14 cellular contexts compared by ENCODE assay signal in the genomic region with DNA sequence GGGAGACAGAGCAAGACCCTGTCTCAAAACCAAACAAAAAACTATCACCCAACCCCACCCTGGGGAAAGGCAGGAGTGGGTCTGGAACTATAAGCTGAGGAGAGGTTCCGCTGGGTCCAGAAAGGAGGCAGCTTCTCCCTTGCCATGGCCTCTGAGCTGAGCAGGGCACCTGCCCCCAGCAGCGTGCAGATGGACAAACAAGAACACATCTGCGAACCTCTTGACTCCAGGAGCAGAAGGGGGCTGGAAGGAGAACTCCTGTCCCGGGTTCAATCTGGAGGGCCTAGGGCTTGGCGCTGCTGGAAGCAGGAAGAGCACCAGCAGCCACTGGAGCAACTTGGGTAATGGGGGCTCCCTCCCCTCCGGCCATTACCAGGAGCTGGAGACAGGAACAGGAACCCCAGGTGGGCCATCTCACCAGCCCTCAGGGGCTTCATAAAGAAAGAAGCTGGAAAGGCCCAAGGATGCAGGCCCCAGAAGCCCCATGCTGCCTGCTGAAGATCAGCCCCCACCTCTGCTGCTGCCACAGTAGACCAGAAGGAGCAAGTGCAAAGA. TPM values are rescaled to one million over a fixed set of nuclear protein-coding genes. Genes with fewer than 3 reads are reported as not detected.
DNase-seq lines count a peak whose midpoint lies in the region; ATAC-seq and TF ChIP-seq lines count a peak whose summit lies in the region.
"Had no signal": no experiment of that assay in that cellular context is flagged by ENCODE, and none has a peak within 500 bp of the region (broad histone marks: within the 10 kb centered on the region; RNA-seq: fewer than 3 reads in every experiment).

No MANE protein-coding gene starts in this region.

- H3K4me3 Mint-ChIP-seq in MCF 10A (ENCODE audit: unreplicated experiment) (no peak overlapping the region), osteocyte (ENCODE audit: unreplicated experiment) (no peak overlapping the region)
- H3K4me3 Mint-ChIP-seq: CD4-positive, alpha-beta T cell had no signal

- POLR2A ChIA-PET in MCF 10A (lab: Yijun Ruan, JAX), result interaction anchor here (0.7 to 2.1 kb wide), 3 partner anchors 14 to 20 kb away, joined by 3 to 7 read pairs (median 3); no protein-coding TSS in a partner anchor

- H3K27me3 ChIP-seq in mammary epithelial cell (ENCODE audit: insufficient read depth, low read length) (no peaks in the 10 kb centered on the region), RWPE2 (ENCODE audit: insufficient read depth, poor library complexity, severe bottlenecking) (no peaks in the 10 kb centered on the region), hepatocyte (no peaks in the 10 kb centered on the region), spleen (replicated peaks in 1 of 7) (no peaks in the 10 kb centered on the region)

- H3K27ac Mint-ChIP-seq in MCF 10A (ENCODE audit: low read depth, unreplicated experiment) (no peak overlapping the region), osteocyte (ENCODE audit: unreplicated experiment) (no peak overlapping the region)
- H3K27ac Mint-ChIP-seq: CD4-positive, alpha-beta T cell had no signal

- no peaks in the 10 kb centered on the region for H4K20me1 ChIP-seq in mammary epithelial cell (ENCODE audit: insufficient read depth, low read length)
- no peaks in the 10 kb centered on the region for H4K20me1 ChIP-seq in hepatocyte (ENCODE audit: insufficient read depth, poor library complexity, severe bottlenecking)
- H4K20me1 ChIP-seq: BLaER1 treated with 17β-estradiol and CSF1 and Interleukin-3, amounts not matched to agents 10 nM and 100 nM had no signal

- intact Hi-C loops in mammary epithelial cell (cut with micrococcal nuclease) (no loop called here), MCF 10A (cut with micrococcal nuclease) (no loop called here), spleen (cut with DNase I; ENCODE audit: low total_unique reads) (no loop called here), posterior vena cava (cut with DNase I) (no loop called here)

- no peak overlapping the region for H3K4me2 ChIP-seq in mammary epithelial cell (ENCODE audit: insufficient read depth, low read depth, low read length)
- no peak overlapping the region for H3K4me2 ChIP-seq in hepatocyte

- H2AFZ ChIP-seq in mammary epithelial cell (ENCODE audit: low read depth, low read length) (peak overlapping the region; percentile 8), hepatocyte (no peak overlapping the region)
- H2AFZ ChIP-seq: GM23248 had no signal

- no peaks in the 10 kb centered on the region for H3K27me3 Mint-ChIP-seq in MCF 10A (ENCODE audit: insufficient read depth, unreplicated experiment)
- H3K27me3 Mint-ChIP-seq in osteocyte (ENCODE audit: unreplicated experiment), result no peaks in the 10 kb centered on the region
- H3K27me3 Mint-ChIP-seq: CD4-positive, alpha-beta T cell had no signal

- H3K9me3 ChIP-seq in mammary epithelial cell (replicated peaks; ENCODE audit: insufficient read depth, low read length) (no peaks in the 10 kb centered on the region), RWPE2 (ENCODE audit: severe bottlenecking) (peaks cover 2% of the 10 kb centered on the region), hepatocyte (ENCODE audit: low read depth) (no peaks in the 10 kb centered on the region), spleen (no peaks in the 10 kb centered on the region)

- H3K4me1 ChIP-seq in mammary epithelial cell (ENCODE audit: insufficient read depth, low read length) (peaks cover 38% of the 10 kb centered on the region), RWPE2 (ENCODE audit: insufficient read depth, poor library complexity, severe bottlenecking) (peaks cover 25% of the 10 kb centered on the region), hepatocyte (ENCODE audit: insufficient read depth) (no peaks in the 10 kb centered on the region), spleen (peaks cover 7 to 24% (median 17%) of the 10 kb centered on the region in 6 donors)

- H3K36me3 ChIP-seq in mammary epithelial cell (ENCODE audit: insufficient read depth, low read length), result no peaks in the 10 kb centered on the region
- H3K36me3 ChIP-seq in RWPE2 (ENCODE audit: low read depth), result no peaks in the 10 kb centered on the region
- no peaks in the 10 kb centered on the region for H3K36me3 ChIP-seq in hepatocyte (replicated peaks; ENCODE audit: insufficient read depth, low read depth)
- H3K36me3 ChIP-seq in spleen, result no peaks in the 10 kb centered on the region
- H3K36me3 ChIP-seq: BLaER1 treated with 17β-estradiol and CSF1 and Interleukin-3, amounts not matched to agents 10 nM and 100 nM had no signal

- no peak for TF ChIP-seq CTCF in mammary epithelial cell (conservative IDR thresholded peaks at IDR 0.05 in 1 of 2, IDR thresholded peaks at IDR 0.05 in 1 of 2; ENCODE audit: extremely low read depth in 1 of 2, insufficient read depth in 1 of 2, low read depth in 1 of 2, low read length in 2 of 2)
- no peak for TF ChIP-seq CTCF in MCF 10A (IDR thresholded peaks at IDR 0.05; ENCODE audit: unreplicated experiment)
- no peak for TF ChIP-seq CTCF in RWPE2 (IDR thresholded peaks at IDR 0.05; ENCODE audit: poor library complexity, severe bottlenecking)
- TF ChIP-seq CTCF in hepatocyte (IDR thresholded peaks at IDR 0.05; ENCODE audit: poor library complexity), result no peak
- no peak for TF ChIP-seq CTCF in spleen (IDR thresholded peaks at IDR 0.05 in 8 of 11, conservative IDR thresholded peaks at IDR 0.05 in 3 of 11)
- no peak for TF ChIP-seq CTCF in osteocyte (IDR thresholded peaks at IDR 0.05)

- no peaks in the 10 kb centered on the region for H3K9me2 ChIP-seq in hepatocyte (replicated peaks; ENCODE audit: insufficient read depth)

- WGBS in mammary epithelial cell (ENCODE audit: low coverage, missing lambda C conversion rate), result 100% methylated on average over 3 of the region's 6 CpGs
- WGBS in hepatocyte (ENCODE audit: low lambda C conversion rate, missing lambda C conversion rate), result 91% methylated on average over 6 of the region's 6 CpGs
- WGBS in spleen, 5 donors, result 79 to 100% (median 97%) methylated on average over 3 to 6 of the region's 6 CpGs

- H3K4me1 Mint-ChIP-seq in MCF 10A (ENCODE audit: insufficient read depth, unreplicated experiment) (peaks cover 12% of the 10 kb centered on the region), osteocyte (ENCODE audit: unreplicated experiment) (peaks cover 18% of the 10 kb centered on the region)

- H3K9me3 Mint-ChIP-seq in MCF 10A (ENCODE audit: unreplicated experiment) (no peaks in the 10 kb centered on the region), osteocyte (ENCODE audit: unreplicated experiment) (no peaks in the 10 kb centered on the region)
- H3K9me3 Mint-ChIP-seq: CD4-positive, alpha-beta T cell had no signal

- DNase-seq in mammary epithelial cell, result no peak
- DNase-seq in MCF 10A (ENCODE audit: unreplicated experiment), result no peak
- peak; percentile 19 for DNase-seq in RWPE2 (ENCODE audit: low spot score)
- DNase-seq in hepatocyte (ENCODE audit: low spot score), result no peak
- DNase-seq in spleen, result peak; percentile 54
- DNase-seq in posterior vena cava (ENCODE audit: low spot score), result no peak
- no peak for DNase-seq in osteocyte (ENCODE audit: extremely low spot score, unreplicated experiment)
- DNase-seq: CD4-positive, alpha-beta T cell; DMS79 had no signal

- H3K4me3 ChIP-seq in mammary epithelial cell (replicated peaks in 1 of 3; ENCODE audit: insufficient read depth in 1 of 3, low read depth in 2 of 3, low read length in 3 of 3) (no peak overlapping the region), RWPE2 (ENCODE audit: severe bottlenecking) (no peak overlapping the region), hepatocyte (no peak overlapping the region), spleen (no peak overlapping the region)
- H3K4me3 ChIP-seq: BLaER1 treated with 17β-estradiol and CSF1 and Interleukin-3, amounts not matched to agents 10 nM and 100 nM; GM12878; GM23248 had no signal

- dilution Hi-C loops in mammary epithelial cell (cut with HindIII; ENCODE audit: low sequenced_read_pairs), result no loop called here

- peak overlapping the region; percentile 43 for H3K27ac ChIP-seq in mammary epithelial cell (ENCODE audit: insufficient read depth, low read depth, low read length)
- no peak overlapping the region for H3K27ac ChIP-seq in RWPE2 (ENCODE audit: poor library complexity, severe bottlenecking)
- peak overlapping the region; percentile 46 for H3K27ac ChIP-seq in hepatocyte
- no peak overlapping the region for H3K27ac ChIP-seq in spleen
- H3K27ac ChIP-seq: 22Rv1; BLaER1 treated with 17β-estradiol and CSF1 and Interleukin-3, amounts not matched to agents 10 nM and 100 nM; GM23248 had no signal

- no peak for ATAC-seq in RWPE2 (ENCODE audit: low read depth)
- ATAC-seq in HG03159 (IDR thresholded peaks at IDR 0.05; ENCODE audit: unreplicated experiment), result no peak
- ATAC-seq: GM12878 had no signal

- TF ChIP-seq POLR2A in spleen (IDR thresholded peaks at IDR 0.05), result no peak

- CTCF ChIA-PET in mammary epithelial cell (lab: Charles Lee; ENCODE audit: low non-redundant PET), result no interaction called here
- CTCF ChIA-PET in MCF 10A (lab: Yijun Ruan, JAX), result interaction anchor here (0.6 kb wide), 2 partner anchors 18 to 35 kb away, joined by 3 to 5 read pairs; no protein-coding TSS in a partner anchor

- H3K36me3 Mint-ChIP-seq in MCF 10A (ENCODE audit: insufficient read depth, unreplicated experiment), result no peaks in the 10 kb centered on the region
- H3K36me3 Mint-ChIP-seq in osteocyte (ENCODE audit: unreplicated experiment), result no peaks in the 10 kb centered on the region

- no peak overlapping the region for H3K9ac ChIP-seq in mammary epithelial cell (ENCODE audit: insufficient read depth, low read length)
- H3K9ac ChIP-seq: BLaER1 treated with 17β-estradiol and CSF1 and Interleukin-3, amounts not matched to agents 10 nM and 100 nM; GM23248 had no signal

- in situ Hi-C loops in mammary epithelial cell (cut with MboI; ENCODE audit: low sequenced_read_pairs in 2 of 2), result no loop called here

- no peaks in the 10 kb centered on the region for H3K79me2 ChIP-seq in mammary epithelial cell (ENCODE audit: insufficient read depth, low read length)
- H3K79me2 ChIP-seq in hepatocyte, result no peaks in the 10 kb centered on the region

- no TSS peak for BruUV-seq in mammary epithelial cell (replicated peaks; lab: Mats Ljungman, UMichigan)
- no TSS peak for BruUV-seq in MCF 10A (replicated peaks; lab: Mats Ljungman, UMichigan)

RNA-seq across cellular contexts. Expression of a gene that starts 19.0 kb away (rescaled TPM):
- total RNA-seq in mammary epithelial cell, result 10 to 100 TPM; 32.0 to 78.1 TPM
- 136 TPM for polyA plus RNA-seq in mammary epithelial cell
- polyA minus RNA-seq in mammary epithelial cell, result 94.0 TPM
- 76.5 and 76.9 TPM in 2 replicates for total RNA-seq in MCF 10A (2022)
- 64.3 and 79.4 TPM in 2 replicates for total RNA-seq in hepatocyte
- polyA plus RNA-seq in hepatocyte, result 69.7 and 70.3 TPM in 2 replicates
- 10 to 100 TPM; 65.0 to 99.3 (median 73.2) TPM for total RNA-seq in spleen
- 10 to 100 TPM; 29.2 to 66.9 (median 33.5) TPM for polyA plus RNA-seq in spleen
- total RNA-seq in posterior vena cava, result 10 to 100 TPM; 20.4 to 23.9 TPM
- total RNA-seq in osteocyte, result 17.0 and 20.7 TPM in 2 replicates

Comparison
In these comparisons a context has a peak if more than half of its experiments do, and no peak if none do; other contexts are left out.
1. DNase-seq: peak in RWPE2 (single experiment) and spleen (single experiment); none in mammary epithelial cell (single experiment), MCF 10A (single experiment), hepatocyte (single experiment), posterior vena cava (single experiment) and osteocyte (single experiment).
2. H3K27ac ChIP-seq: peak in mammary epithelial cell (single experiment) and hepatocyte (single experiment); none in RWPE2 (single experiment) and spleen (0 of 8).